ENCODE assay signal across 14 cellular contexts in genomic region chr21:46317710-46318463, GRCh38. TPM values are rescaled to one million over a fixed set of nuclear protein-coding genes. Genes with fewer than 3 reads are reported as not detected.
DNase-seq lines count a peak whose midpoint lies in the region; ATAC-seq and TF ChIP-seq lines count a peak whose summit lies in the region.
"Had no signal": no experiment of that assay in that cellular context is flagged by ENCODE, and none has a peak within 500 bp of the region (broad histone marks: within the 10 kb centered on the region; RNA-seq: fewer than 3 reads in every experiment).

No MANE protein-coding gene starts in this region.

- H3K36me3 ChIP-seq in H7 (replicated peaks; ENCODE audit: control insufficient read depth, insufficient read depth, low read length), result peaks cover 8% of the 10 kb centered on the region
- no peaks in the 10 kb centered on the region for H3K36me3 ChIP-seq in body of pancreas (replicated peaks in 1 of 2; ENCODE audit: insufficient read depth in 1 of 2, low read depth in 2 of 2)
- no peaks in the 10 kb centered on the region for H3K36me3 ChIP-seq in mucosa of stomach (ENCODE audit: control insufficient read depth, insufficient read depth, low read length)
- peaks cover 4% of the 10 kb centered on the region for H3K36me3 ChIP-seq in mammary epithelial cell (ENCODE audit: insufficient read depth, low read length)
- H3K36me3 ChIP-seq in A673 (ENCODE audit: insufficient read depth, low read length, poor library complexity, severe bottlenecking), result peaks cover 55% of the 10 kb centered on the region
- H3K36me3 ChIP-seq: breast epithelium had no signal

- in situ Hi-C loops in mammary epithelial cell (cut with MboI; ENCODE audit: low sequenced_read_pairs in 2 of 2), result no loop called here

- peak overlapping the region in 1 of 4 donors; percentile 3 for H3K27ac ChIP-seq in body of pancreas
- no peak overlapping the region for H3K27ac ChIP-seq in mammary epithelial cell (ENCODE audit: insufficient read depth, low read depth, low read length)
- H3K27ac ChIP-seq in A673 (ENCODE audit: low read depth, low read length, poor library complexity, severe bottlenecking), result no peak overlapping the region
- H3K27ac ChIP-seq: breast epithelium had no signal

- H3K4me3 ChIP-seq in H7 (ENCODE audit: insufficient read depth, low read depth, low read length), result no peak overlapping the region
- H3K4me3 ChIP-seq in body of pancreas, result no peak overlapping the region
- H3K4me3 ChIP-seq in mucosa of stomach (ENCODE audit: low read length), result no peak overlapping the region
- H3K4me3 ChIP-seq in mammary epithelial cell (replicated peaks in 1 of 3; ENCODE audit: insufficient read depth in 1 of 3, low read depth in 2 of 3, low read length in 3 of 3), result no peak overlapping the region
- H3K4me3 ChIP-seq in A673 (ENCODE audit: low read depth, low read length, poor library complexity, severe bottlenecking), result no peak overlapping the region
- H3K4me3 ChIP-seq: breast epithelium had no signal

- no peaks in the 10 kb centered on the region for H3K9me3 Mint-ChIP-seq in activated naive CD8-positive, alpha-beta T cell treated with anti-CD3 and anti-CD28 coated beads for 36 hours
- H3K9me3 Mint-ChIP-seq: activated B cell treated with CpG ODN at 0.5 μM for 24 hours; activated T-helper 17 cell treated with anti-CD3 and anti-CD28 coated beads, Interleukin-2, amount 50 U/mL, for 72 hours; CD4-positive, alpha-beta T cell had no signal

- H3K9ac ChIP-seq in mucosa of stomach (ENCODE audit: low read length) (peak overlapping the region; percentile 15), mammary epithelial cell (ENCODE audit: insufficient read depth, low read length) (no peak overlapping the region)

- 30 to 69% methylated on average over 2 to 20 of the region's 20 CpGs for WGBS in body of pancreas, 2 donors
- WGBS in mammary epithelial cell (ENCODE audit: low coverage, missing lambda C conversion rate), result 96% methylated on average over 15 of the region's 20 CpGs

- H3K4me2 ChIP-seq in mammary epithelial cell (ENCODE audit: insufficient read depth, low read depth, low read length), result no peak overlapping the region

- dilution Hi-C loops in mammary epithelial cell (cut with HindIII; ENCODE audit: low sequenced_read_pairs), result no loop called here

- peak; percentile 45 for ATAC-seq in body of pancreas
- ATAC-seq: activated T-helper 17 cell treated with anti-CD3 and anti-CD28 coated beads, Interleukin-2, amount 50 U/mL, for 72 hours had no signal

- no peak for TF ChIP-seq CTCF in body of pancreas (IDR thresholded peaks at IDR 0.05)
- no peak for TF ChIP-seq CTCF in mammary epithelial cell (conservative IDR thresholded peaks at IDR 0.05 in 1 of 2, IDR thresholded peaks at IDR 0.05 in 1 of 2; ENCODE audit: extremely low read depth in 1 of 2, insufficient read depth in 1 of 2, low read depth in 1 of 2, low read length in 2 of 2)
- TF ChIP-seq CTCF in A673 (conservative IDR thresholded peaks at IDR 0.05; ENCODE audit: low read depth, low read length), result no peak

- intact Hi-C loops in body of pancreas (cut with DNase I), result no loop called here
- intact Hi-C loops in mammary epithelial cell (cut with micrococcal nuclease), result no loop called here
- intact Hi-C loops in A673 (cut with micrococcal nuclease; ENCODE audit: unreplicated experiment), result no loop called here

- peak in 2 of 3 donors; percentile 23 to 34 for TF ChIP-seq POLR2A in body of pancreas (IDR thresholded peaks at IDR 0.05)

- POLR2A ChIA-PET in A673 (lab: Charles Lee; ENCODE audit: low non-redundant PET), result no interaction called here

- H4K20me1 ChIP-seq in mammary epithelial cell (ENCODE audit: insufficient read depth, low read length), result peaks cover 2% of the 10 kb centered on the region

- CTCF ChIA-PET in mammary epithelial cell (lab: Charles Lee; ENCODE audit: low non-redundant PET) (no interaction called here), A673 (lab: Charles Lee) (no interaction called here)

- peaks cover 16% of the 10 kb centered on the region for H3K4me1 Mint-ChIP-seq in activated naive CD8-positive, alpha-beta T cell treated with anti-CD3 and anti-CD28 coated beads for 36 hours

- H3K36me3 Mint-ChIP-seq in activated naive CD8-positive, alpha-beta T cell treated with anti-CD3 and anti-CD28 coated beads for 36 hours, result peaks cover 28% of the 10 kb centered on the region

- H3K9me3 ChIP-seq in body of pancreas (no peaks in the 10 kb centered on the region), mucosa of stomach (ENCODE audit: control insufficient read depth, low read length) (no peaks in the 10 kb centered on the region), mammary epithelial cell (replicated peaks; ENCODE audit: insufficient read depth, low read length) (no peaks in the 10 kb centered on the region), A673 (ENCODE audit: low read depth, low read length, poor library complexity, severe bottlenecking) (no peaks in the 10 kb centered on the region)
- H3K9me3 ChIP-seq: breast epithelium had no signal

- H3K27ac Mint-ChIP-seq in activated naive CD8-positive, alpha-beta T cell treated with anti-CD3 and anti-CD28 coated beads for 36 hours, result no peak overlapping the region
- H3K27ac Mint-ChIP-seq: activated B cell treated with CpG ODN at 0.5 μM for 24 hours; activated T-helper 17 cell treated with anti-CD3 and anti-CD28 coated beads, Interleukin-2, amount 50 U/mL, for 72 hours; CD4-positive, alpha-beta T cell had no signal

- peaks cover 33% of the 10 kb centered on the region for H3K79me2 ChIP-seq in mammary epithelial cell (ENCODE audit: insufficient read depth, low read length)

- H3K4me3 Mint-ChIP-seq in activated naive CD8-positive, alpha-beta T cell treated with anti-CD3 and anti-CD28 coated beads for 36 hours, result no peak overlapping the region
- H3K4me3 Mint-ChIP-seq: activated B cell treated with CpG ODN at 0.5 μM for 24 hours; activated T-helper 17 cell treated with anti-CD3 and anti-CD28 coated beads, Interleukin-2, amount 50 U/mL, for 72 hours; CD4-positive, alpha-beta T cell had no signal

- no peak overlapping the region for H2AFZ ChIP-seq in mammary epithelial cell (ENCODE audit: low read depth, low read length)

- H3K27me3 Mint-ChIP-seq in activated naive CD8-positive, alpha-beta T cell treated with anti-CD3 and anti-CD28 coated beads for 36 hours, result no peaks in the 10 kb centered on the region
- H3K27me3 Mint-ChIP-seq: activated B cell treated with CpG ODN at 0.5 μM for 24 hours; activated T-helper 17 cell treated with anti-CD3 and anti-CD28 coated beads, Interleukin-2, amount 50 U/mL, for 72 hours; CD4-positive, alpha-beta T cell had no signal

- BruUV-seq in mammary epithelial cell (replicated peaks; lab: Mats Ljungman, UMichigan) (no TSS peak), A673 (replicated peaks; lab: Mats Ljungman, UMichigan) (no TSS peak)

- no peaks in the 10 kb centered on the region for H3K27me3 ChIP-seq in H7 (ENCODE audit: control insufficient read depth, insufficient read depth, low read length)
- H3K27me3 ChIP-seq in body of pancreas, result no peaks in the 10 kb centered on the region
- H3K27me3 ChIP-seq in mucosa of stomach (ENCODE audit: control insufficient read depth, insufficient read depth, low read length), result no peaks in the 10 kb centered on the region
- H3K27me3 ChIP-seq in mammary epithelial cell (ENCODE audit: insufficient read depth, low read length), result no peaks in the 10 kb centered on the region
- no peaks in the 10 kb centered on the region for H3K27me3 ChIP-seq in A673 (replicated peaks; ENCODE audit: insufficient read depth, low read depth, low read length, poor library complexity)
- H3K27me3 ChIP-seq: breast epithelium had no signal

- DNase-seq in H7 (peak; percentile 85), NCI-H2081 (lab: John Stamatoyannopoulos, UW) (peak; percentile 71 to 89), body of pancreas (peak in 3 of 4 donors; percentile 57 to 60 (median 58)), cerebellum (ENCODE audit: low spot score) (no peak), mammary epithelial cell (no peak), A673 (ENCODE audit: low spot score) (no peak)
- DNase-seq in activated naive CD8-positive, alpha-beta T cell treated with anti-CD3 and anti-CD28 coated beads for 36 hours, result no peak
- DNase-seq: activated B cell treated with CpG ODN at 0.5 μM for 24 hours; CD4-positive, alpha-beta T cell; MV-4-11; stimulated activated CD4-positive, alpha-beta T cell treated with anti-CD3 and anti-CD28 coated beads, Interleukin-12 subunit alpha, Interleukin-12 subunit beta, amount 100 ng/mL, for 4 hours had no signal

- H3K4me1 ChIP-seq in body of pancreas, result peaks cover 10% of the 10 kb centered on the region
- peaks cover 20% of the 10 kb centered on the region for H3K4me1 ChIP-seq in mucosa of stomach (ENCODE audit: control insufficient read depth, insufficient read depth, low read length)
- peaks cover 13% of the 10 kb centered on the region for H3K4me1 ChIP-seq in mammary epithelial cell (ENCODE audit: insufficient read depth, low read length)
- peaks cover 17% of the 10 kb centered on the region for H3K4me1 ChIP-seq in A673 (ENCODE audit: insufficient read depth, low read length, poor library complexity, severe bottlenecking)

RNA-seq across cellular contexts. Expression of gene C21orf58, which starts 5.8 kb away (rescaled TPM):
- total RNA-seq in H7 (2014; rRNA removed; shearing (Covaris generic)), result 16.8 and 26.4 TPM in 2 replicates
- 1 to 10 TPM; 1.6 TPM for total RNA-seq in body of pancreas
- 10.7 TPM for total RNA-seq in cerebellum
- 10 to 100 TPM in 1 of 2 donors, 1 to 10 TPM in 1; 1.8 to 13.8 TPM for total RNA-seq in mammary epithelial cell
- 5.7 TPM for polyA plus RNA-seq in mammary epithelial cell
- 4.7 TPM for polyA minus RNA-seq in mammary epithelial cell
- 41.2 and 51.0 TPM in 2 replicates for total RNA-seq in A673 (2021)
- 10 to 100 TPM; 16.5 to 17.0 TPM for total RNA-seq in activated naive CD8-positive, alpha-beta T cell treated with anti-CD3 and anti-CD28 coated beads for 36 hours

RNA-seq across cellular contexts. Expression of gene PCNT, which starts 6.1 kb away (rescaled TPM):
- total RNA-seq in H7 (2014; rRNA removed; shearing (Covaris generic)), result 20.7 and 37.7 TPM in 2 replicates
- total RNA-seq in body of pancreas (10 to 100 TPM; 11.9 to 28.0 TPM), cerebellum (37.7 TPM), mammary epithelial cell (10 to 100 TPM; 15.0 to 40.3 TPM), A673 (2021) (66.4 and 73.7 TPM in 2 replicates)
- 11.1 TPM for polyA plus RNA-seq in mammary epithelial cell
- polyA minus RNA-seq in mammary epithelial cell, result 34.3 TPM
- total RNA-seq in activated naive CD8-positive, alpha-beta T cell treated with anti-CD3 and anti-CD28 coated beads for 36 hours, result 10 to 100 TPM; 49.4 to 53.4 TPM

RNA-seq across cellular contexts. Expression of gene YBEY, which starts 31.7 kb away (rescaled TPM):
- total RNA-seq in H7 (2014; rRNA removed; shearing (Covaris generic)), result 28.0 and 35.0 TPM in 2 replicates
- total RNA-seq in body of pancreas (10 to 100 TPM in 1 of 2 donors, 1 to 10 TPM in 1; 4.9 to 15.2 TPM), cerebellum (13.4 TPM), mammary epithelial cell (10 to 100 TPM in 1 of 2 donors, 1 to 10 TPM in 1; 9.0 to 12.3 TPM), A673 (2021) (18.8 and 24.2 TPM in 2 replicates)
- polyA plus RNA-seq in mammary epithelial cell, result 10.4 TPM
- polyA minus RNA-seq in mammary epithelial cell, result 5.1 TPM
- 10 to 100 TPM; 12.1 to 14.3 TPM for total RNA-seq in activated naive CD8-positive, alpha-beta T cell treated with anti-CD3 and anti-CD28 coated beads for 36 hours

RNA-seq across cellular contexts. Expression of gene MCM3AP, which starts 32.5 kb away (rescaled TPM):
- total RNA-seq in H7 (2014; rRNA removed; shearing (Covaris generic)), result 84.8 and 112 TPM in 2 replicates
- total RNA-seq in body of pancreas (100 to 1,000 TPM in 1 of 2 donors, 10 to 100 TPM in 1; 52.7 to 102 TPM), cerebellum (77.6 TPM), mammary epithelial cell (10 to 100 TPM; 57.2 to 88.8 TPM), A673 (2021) (121 and 125 TPM in 2 replicates)
- 45.5 TPM for polyA plus RNA-seq in mammary epithelial cell
- 78.6 TPM for polyA minus RNA-seq in mammary epithelial cell
- total RNA-seq in activated naive CD8-positive, alpha-beta T cell treated with anti-CD3 and anti-CD28 coated beads for 36 hours, result 100 to 1,000 TPM; 112 to 117 TPM

Comparison
In these comparisons a context has a peak if more than half of its experiments do, and no peak if none do; other contexts are left out.
1. DNase-seq: peak in H7 (single experiment), NCI-H2081 (2 of 2) and body of pancreas (3 of 4); none in cerebellum (single experiment), mammary epithelial cell (single experiment), A673 (single experiment) and activated naive CD8-positive, alpha-beta T cell treated with anti-CD3 and anti-CD28 coated beads for 36 hours (single experiment).